6 cellular contexts compared by ENCODE assay signal in genomic region chr9:1115370-1115769, GRCh38.
"Had no signal": no experiment of that assay in that cellular context is flagged by ENCODE, and none has a peak within 500 bp of the region (broad histone marks: within the 10 kb centered on the region; RNA-seq: fewer than 3 reads in every experiment).

No MANE protein-coding gene starts in this region.

- H3K4me3 ChIP-seq: K562 had no signal

- H3K27ac ChIP-seq: HL-60 had no signal

- DNase-seq: IMR-90, KBM-7, KG1 had no signal

- ATAC-seq: HepG2, K562 had no signal
